Comparison of ENCODE assay signal across 8 cellular contexts in the genomic region with DNA sequence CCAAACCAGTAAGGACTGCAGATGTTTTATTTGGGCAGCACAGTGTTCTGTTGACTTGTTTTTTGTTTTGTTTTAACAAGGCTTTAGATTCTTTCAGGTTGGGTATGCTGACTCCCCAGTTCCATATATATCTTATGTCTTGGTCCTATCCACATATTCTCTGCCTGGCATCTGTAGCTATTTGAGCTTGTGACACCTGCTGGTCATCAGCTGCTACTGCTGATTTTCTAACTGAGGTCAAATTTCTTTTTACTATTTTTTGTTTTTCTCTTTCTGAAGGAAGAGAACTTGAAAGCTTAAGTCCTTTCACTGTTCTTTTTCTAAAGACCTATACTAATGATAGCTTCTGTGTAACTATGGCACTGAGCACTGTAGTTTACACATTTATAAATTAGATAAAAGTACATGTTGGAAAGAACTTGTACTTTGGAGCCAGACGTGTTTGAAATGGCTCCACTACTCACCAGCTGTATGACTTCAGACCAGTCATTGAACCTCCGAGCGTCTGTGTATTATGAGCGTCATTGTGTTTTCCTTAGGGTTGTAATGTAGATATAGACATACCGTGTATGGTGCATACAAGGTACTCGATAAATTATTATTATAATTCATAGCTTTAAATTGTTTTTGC.
DNase-seq lines count a peak whose midpoint lies in the region; ATAC-seq, FAIRE-seq and TF ChIP-seq lines count a peak whose summit lies in the region.

No MANE protein-coding gene starts in this region.

- BruUV-seq in PC-9 (replicated peaks; lab: Mats Ljungman, UMichigan): no TSS peak

- H3K4me2 ChIP-seq in PC-9: no peak overlapping the region

- TF ChIP-seq CTCF in PC-9 (conservative IDR thresholded peaks at IDR 0.05): peak; percentile 92
- peak; percentile 80 for TF ChIP-seq CTCF in liver (IDR thresholded peaks at IDR 0.05; ENCODE audit: low read depth, low read length, missing input control)
- peak in 2 of 3 experiments; percentile 57 to 80 for TF ChIP-seq CTCF in vagina (IDR thresholded peaks at IDR 0.05)

- POLR2A ChIA-PET in PC-9 (lab: Charles Lee; ENCODE audit: unreplicated experiment): interaction anchor here (0.6 to 0.9 kb wide), 4 partner anchors 8 to 264 kb away, joined by 3 to 8 read pairs (median 4); no protein-coding TSS in a partner anchor

- intact Hi-C loops in PC-9 (cut with micrococcal nuclease; ENCODE audit: unreplicated experiment) (loop anchor here (2.0 to 5.0 kb wide), 2 partner anchors 147 to 200 kb away; no protein-coding TSS in a partner anchor), vagina (cut with DNase I) (loop anchor here (10.0 kb wide), 1 partner anchor 144 kb away; no protein-coding TSS in a partner anchor)

- H3K27me3 ChIP-seq in PC-9 (ENCODE audit: insufficient read depth, low read depth): no peaks in the 10 kb centered on the region
- no peaks in the 10 kb centered on the region for H3K27me3 ChIP-seq in liver (ENCODE audit: control insufficient read depth in 4 of 4, insufficient read depth in 4 of 4, low read length in 3 of 4)
- H3K27me3 ChIP-seq in vagina: no peaks in the 10 kb centered on the region

- peak; percentile 7 for DNase-seq in activated naive CD4-positive, alpha-beta T cell treated with Interleukin-2 at 50 U/mL for 16 hours
- DNase-seq in activated naive CD4-positive, alpha-beta T cell treated with anti-CD3 and anti-CD28 coated beads, Interleukin-2, amount 50 U/mL, for 16 hours: no peak
- DNase-seq in HTR-8/SVneo (ENCODE audit: insufficient read length, low spot score) (peak; percentile 49), PC-9 (peak; percentile 33 to 49), vagina (ENCODE audit: extremely low spot score in 2 of 2) (no peak)

- peaks cover 65% of the 10 kb centered on the region for H3K36me3 ChIP-seq in PC-9 (ENCODE audit: low read depth)
- H3K36me3 ChIP-seq in liver (ENCODE audit: control insufficient read depth in 4 of 4, insufficient read depth in 3 of 4, low read depth in 1 of 4, low read length in 3 of 4): peaks cover 8 to 35% (median 23%) of the 10 kb centered on the region in 4 donors
- H3K36me3 ChIP-seq in vagina: peaks cover 0 to 34% of the 10 kb centered on the region in 2 donors

- TF ChIP-seq RAD21 in liver (IDR thresholded peaks at IDR 0.05): peak; percentile 90 to 92

- H3K27ac ChIP-seq in PC-9 (no peak overlapping the region), liver (ENCODE audit: low read depth in 1 of 2, low read length in 2 of 2) (peak overlapping the region in 1 of 2 donors; percentile 15), vagina (peak overlapping the region; percentile 43)

- FAIRE-seq in HTR-8/SVneo (lab: Jason Lieb, UNC) (no peak), colon (lab: Jason Lieb, UNC) (peak; percentile 5)

- no peak for ATAC-seq in HG03039 (IDR thresholded peaks at IDR 0.05; ENCODE audit: unreplicated experiment)

- WGBS in liver: 34% methylated on average over 6 of the region's 6 CpGs

- TF ChIP-seq POLR2A in vagina (IDR thresholded peaks at IDR 0.05): no peak

- no peaks in the 10 kb centered on the region for H3K9me2 ChIP-seq in PC-9 (ENCODE audit: insufficient read depth)

- no peak overlapping the region for H2AFZ ChIP-seq in PC-9

- H4K20me1 ChIP-seq in PC-9 (ENCODE audit: insufficient read depth): no peaks in the 10 kb centered on the region; the same call in 1 of the 2 replicates

- H3K79me2 ChIP-seq in PC-9 (ENCODE audit: low read depth): peaks cover 27% of the 10 kb centered on the region; the same call in 1 of the 2 replicates

- no peaks in the 10 kb centered on the region for H3K4me1 ChIP-seq in PC-9 (replicated peaks; ENCODE audit: insufficient read depth)
- H3K4me1 ChIP-seq in liver (ENCODE audit: control insufficient read depth in 4 of 4, insufficient read depth in 4 of 4, low read length in 3 of 4): peaks cover 0 to 9% (median under 1%) of the 10 kb centered on the region in 4 donors
- H3K4me1 ChIP-seq in vagina: peaks cover 12% of the 10 kb centered on the region

- no peak overlapping the region for H3K4me3 ChIP-seq in PC-9
- H3K4me3 ChIP-seq in liver (ENCODE audit: low read depth in 1 of 3, low read length in 3 of 3): no peak overlapping the region
- no peak overlapping the region for H3K4me3 ChIP-seq in vagina

- H3K9me3 ChIP-seq in PC-9 (ENCODE audit: insufficient read depth, low read depth) (no peaks in the 10 kb centered on the region), liver (ENCODE audit: control insufficient read depth in 4 of 4, low read length in 3 of 4) (no peaks in the 10 kb centered on the region), vagina (no peaks in the 10 kb centered on the region)

- no peak overlapping the region for H3K9ac ChIP-seq in liver (ENCODE audit: low read depth in 1 of 2, low read length in 2 of 2)

- CTCF ChIA-PET in PC-9 (lab: Charles Lee): interaction anchor here (1.3 to 1.6 kb wide), 2 partner anchors 141 to 199 kb away, joined by 3 to 4 read pairs; no protein-coding TSS in a partner anchor

- peaks cover 37% of the 10 kb centered on the region for H3F3A ChIP-seq in PC-9 (ENCODE audit: insufficient read depth, low read depth)

TF ChIP-seq in liver, 16 proteins besides CTCF, POLR2A, EP300 and RAD21:
- TF ChIP-seq JUND (IDR thresholded peaks at IDR 0.05) (peak; percentile 21 to 23), FOXA1 (IDR thresholded peaks at IDR 0.05) (no peak), YY1 (IDR thresholded peaks at IDR 0.05) (peak; percentile 77), RXRA (IDR thresholded peaks at IDR 0.05) (peak; percentile 62 to 63), SP1 (IDR thresholded peaks at IDR 0.05) (peak; percentile 46), FOXA2 (IDR thresholded peaks at IDR 0.05) (no peak), HNF4A (conservative IDR thresholded peaks at IDR 0.05) (peak; percentile 86 to 87)
- TF ChIP-seq, protein P1, sequence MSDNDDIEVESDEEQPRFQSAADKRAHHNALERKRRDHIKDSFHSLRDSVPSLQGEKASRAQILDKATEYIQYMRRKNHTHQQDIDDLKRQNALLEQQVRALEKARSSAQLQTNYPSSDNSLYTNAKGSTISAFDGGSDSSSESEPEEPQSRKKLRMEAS (IDR thresholded peaks at IDR 0.05): no peak
- TF ChIP-seq, protein P2, sequence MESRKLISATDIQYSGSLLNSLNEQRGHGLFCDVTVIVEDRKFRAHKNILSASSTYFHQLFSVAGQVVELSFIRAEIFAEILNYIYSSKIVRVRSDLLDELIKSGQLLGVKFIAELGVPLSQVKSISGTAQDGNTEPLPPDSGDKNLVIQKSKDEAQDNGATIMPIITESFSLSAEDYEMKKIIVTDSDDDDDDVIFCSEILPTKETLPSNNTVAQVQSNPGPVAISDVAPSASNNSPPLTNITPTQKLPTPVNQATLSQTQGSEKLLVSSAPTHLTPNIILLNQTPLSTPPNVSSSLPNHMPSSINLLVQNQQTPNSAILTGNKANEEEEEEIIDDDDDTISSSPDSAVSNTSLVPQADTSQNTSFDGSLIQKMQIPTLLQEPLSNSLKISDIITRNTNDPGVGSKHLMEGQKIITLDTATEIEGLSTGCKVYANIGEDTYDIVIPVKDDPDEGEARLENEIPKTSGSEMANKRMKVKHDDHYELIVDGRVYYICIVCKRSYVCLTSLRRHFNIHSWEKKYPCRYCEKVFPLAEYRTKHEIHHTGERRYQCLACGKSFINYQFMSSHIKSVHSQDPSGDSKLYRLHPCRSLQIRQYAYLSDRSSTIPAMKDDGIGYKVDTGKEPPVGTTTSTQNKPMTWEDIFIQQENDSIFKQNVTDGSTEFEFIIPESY (IDR thresholded peaks at IDR 0.05): no peak
- TF ChIP-seq, protein P3, sequence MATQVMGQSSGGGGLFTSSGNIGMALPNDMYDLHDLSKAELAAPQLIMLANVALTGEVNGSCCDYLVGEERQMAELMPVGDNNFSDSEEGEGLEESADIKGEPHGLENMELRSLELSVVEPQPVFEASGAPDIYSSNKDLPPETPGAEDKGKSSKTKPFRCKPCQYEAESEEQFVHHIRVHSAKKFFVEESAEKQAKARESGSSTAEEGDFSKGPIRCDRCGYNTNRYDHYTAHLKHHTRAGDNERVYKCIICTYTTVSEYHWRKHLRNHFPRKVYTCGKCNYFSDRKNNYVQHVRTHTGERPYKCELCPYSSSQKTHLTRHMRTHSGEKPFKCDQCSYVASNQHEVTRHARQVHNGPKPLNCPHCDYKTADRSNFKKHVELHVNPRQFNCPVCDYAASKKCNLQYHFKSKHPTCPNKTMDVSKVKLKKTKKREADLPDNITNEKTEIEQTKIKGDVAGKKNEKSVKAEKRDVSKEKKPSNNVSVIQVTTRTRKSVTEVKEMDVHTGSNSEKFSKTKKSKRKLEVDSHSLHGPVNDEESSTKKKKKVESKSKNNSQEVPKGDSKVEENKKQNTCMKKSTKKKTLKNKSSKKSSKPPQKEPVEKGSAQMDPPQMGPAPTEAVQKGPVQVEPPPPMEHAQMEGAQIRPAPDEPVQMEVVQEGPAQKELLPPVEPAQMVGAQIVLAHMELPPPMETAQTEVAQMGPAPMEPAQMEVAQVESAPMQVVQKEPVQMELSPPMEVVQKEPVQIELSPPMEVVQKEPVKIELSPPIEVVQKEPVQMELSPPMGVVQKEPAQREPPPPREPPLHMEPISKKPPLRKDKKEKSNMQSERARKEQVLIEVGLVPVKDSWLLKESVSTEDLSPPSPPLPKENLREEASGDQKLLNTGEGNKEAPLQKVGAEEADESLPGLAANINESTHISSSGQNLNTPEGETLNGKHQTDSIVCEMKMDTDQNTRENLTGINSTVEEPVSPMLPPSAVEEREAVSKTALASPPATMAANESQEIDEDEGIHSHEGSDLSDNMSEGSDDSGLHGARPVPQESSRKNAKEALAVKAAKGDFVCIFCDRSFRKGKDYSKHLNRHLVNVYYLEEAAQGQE (IDR thresholded peaks at IDR 0.05): peak; percentile 29
- TF ChIP-seq, protein P4, sequence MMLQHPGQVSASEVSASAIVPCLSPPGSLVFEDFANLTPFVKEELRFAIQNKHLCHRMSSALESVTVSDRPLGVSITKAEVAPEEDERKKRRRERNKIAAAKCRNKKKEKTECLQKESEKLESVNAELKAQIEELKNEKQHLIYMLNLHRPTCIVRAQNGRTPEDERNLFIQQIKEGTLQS (IDR thresholded peaks at IDR 0.05): peak; percentile 25

Comparison
In these comparisons a context has a peak if more than half of its experiments do, and no peak if none do; other contexts are left out.
1. DNase-seq: peak in activated naive CD4-positive, alpha-beta T cell treated with Interleukin-2 at 50 U/mL for 16 hours (single experiment), HTR-8/SVneo (single experiment) and PC-9 (2 of 2); none in activated naive CD4-positive, alpha-beta T cell treated with anti-CD3 and anti-CD28 coated beads, Interleukin-2, amount 50 U/mL, for 16 hours (single experiment) and vagina (0 of 2).
2. Peak in every context shown above with its lines, with median percentiles within 50 percentile points of each other: CTCF ChIP-seq.